9 cellular contexts compared by ENCODE assay signal in genomic region chr16:67668495-67669157, GRCh38. TPM values are rescaled to one million over a fixed set of nuclear protein-coding genes. Genes with fewer than 3 reads are reported as not detected.
DNase-seq lines count a peak whose midpoint lies in the region; ATAC-seq, FAIRE-seq and TF ChIP-seq lines count a peak whose summit lies in the region.
"Had no signal": no experiment of that assay in that cellular context is flagged by ENCODE, and none has a peak within 500 bp of the region (broad histone marks: within the 10 kb centered on the region; RNA-seq: fewer than 3 reads in every experiment).

No MANE protein-coding gene starts in this region.

- H3K79me2 ChIP-seq in MM.1S (ENCODE audit: low read length): peaks cover 12% of the 10 kb centered on the region; the same call in 1 of the 2 replicates
- no peaks in the 10 kb centered on the region for H3K79me2 ChIP-seq in parathyroid adenoma

- DNase-seq in NOMO-1 (lab: John Stamatoyannopoulos, UW; ENCODE audit: unreplicated experiment in 2 of 2): peak; percentile 17 to 25
- DNase-seq in NOMO-1 treated with dmso at 0.1 percent for 144 hours (lab: John Stamatoyannopoulos, UW; ENCODE audit: unreplicated experiment): no peak
- DNase-seq in MM.1S: no peak
- DNase-seq in bronchial epithelial cell (ENCODE audit: low read depth): no peak
- DNase-seq in T-helper 9 cell: no peak
- DNase-seq in hippocampal formation (lab: John Stamatoyannopoulos, UW): no peak

- ATAC-seq in HG03196 (IDR thresholded peaks at IDR 0.05; ENCODE audit: unreplicated experiment): no peak

- no peak overlapping the region for H3K4me2 ChIP-seq in MM.1S (ENCODE audit: low read depth, low read length)
- no peak overlapping the region for H3K4me2 ChIP-seq in parathyroid adenoma (ENCODE audit: low read length)

- H3K4me3 ChIP-seq in MM.1S (ENCODE audit: low read length) (no peak overlapping the region), bronchial epithelial cell (ENCODE audit: low read depth, low read length) (no peak overlapping the region), parathyroid adenoma (ENCODE audit: low read depth, low read length) (no peak overlapping the region)
- H3K4me3 ChIP-seq: A549 had no signal

- H3K4me1 ChIP-seq in MM.1S (ENCODE audit: low read length) (peaks cover 21% of the 10 kb centered on the region), parathyroid adenoma (peaks cover 17% of the 10 kb centered on the region)

- H3K9me3 ChIP-seq in MM.1S (replicated peaks; ENCODE audit: insufficient read depth, low read length) (no peaks in the 10 kb centered on the region), parathyroid adenoma (ENCODE audit: control insufficient read depth, low read length) (no peaks in the 10 kb centered on the region)
- H3K9me3 ChIP-seq: A549 had no signal

- H2AFZ ChIP-seq in MM.1S (ENCODE audit: low read length): 0 out of 2 replicates have a peak overlapping the region, but pooled peaks have one; percentile 45
- H2AFZ ChIP-seq in parathyroid adenoma: peak overlapping the region; percentile 99

- H3K27me3 ChIP-seq in MM.1S (replicated peaks; ENCODE audit: insufficient read depth, low read length) (no peaks in the 10 kb centered on the region), bronchial epithelial cell (ENCODE audit: control insufficient read depth, insufficient read depth, low read length) (no peaks in the 10 kb centered on the region), parathyroid adenoma (ENCODE audit: control insufficient read depth, insufficient read depth, low read length) (no peaks in the 10 kb centered on the region)

- H3K36me3 ChIP-seq in MM.1S (replicated peaks; ENCODE audit: insufficient read depth, low read length) (no peaks in the 10 kb centered on the region), bronchial epithelial cell (ENCODE audit: control insufficient read depth, insufficient read depth, low read length) (no peaks in the 10 kb centered on the region), parathyroid adenoma (ENCODE audit: control insufficient read depth, insufficient read depth, low read length) (no peaks in the 10 kb centered on the region)

- no peaks in the 10 kb centered on the region for H3K9me2 ChIP-seq in MM.1S (replicated peaks; ENCODE audit: insufficient read depth, low read length)

- no peak overlapping the region for H3K9ac ChIP-seq in MM.1S (ENCODE audit: low read length)
- no peak overlapping the region for H3K9ac ChIP-seq in parathyroid adenoma

- peaks cover 11% of the 10 kb centered on the region for H3F3A ChIP-seq in MM.1S (ENCODE audit: insufficient read depth, low read length)

- H4K20me1 ChIP-seq in MM.1S (ENCODE audit: insufficient read depth, low read length): no peaks in the 10 kb centered on the region

- no peak overlapping the region; the same call in 1 of the 2 replicates for H3K27ac ChIP-seq in MM.1S (ENCODE audit: low read length)
- peak overlapping the region; percentile 90 for H3K27ac ChIP-seq in parathyroid adenoma

- TF ChIP-seq CTCF in MM.1S (IDR thresholded peaks at IDR 0.05; ENCODE audit: low read length): peak; percentile 35
- TF ChIP-seq CTCF in bronchial epithelial cell (IDR thresholded peaks at IDR 0.05; ENCODE audit: insufficient read depth, low read length, severe bottlenecking): peak; percentile 23
- TF ChIP-seq CTCF in parathyroid adenoma (IDR thresholded peaks at IDR 0.05): no peak

- no peak for FAIRE-seq in bronchial epithelial cell (lab: Jason Lieb, UNC)
- FAIRE-seq: A549 had no signal

RNA-seq across cellular contexts. Expression of gene C16orf86, which starts 2.0 kb away (rescaled TPM):
- total RNA-seq in bronchial epithelial cell: 0.26 and 0.79 TPM in 2 replicates

RNA-seq across cellular contexts. Expression of gene ENKD1, which starts 2.1 kb away (rescaled TPM):
- 12.8 and 15.5 TPM in 2 replicates for total RNA-seq in bronchial epithelial cell

RNA-seq across cellular contexts. Expression of gene PARD6A, which starts 7.9 kb away (rescaled TPM):
- total RNA-seq in bronchial epithelial cell: 2.6 and 4.4 TPM in 2 replicates

RNA-seq across cellular contexts. Expression of gene ACD, which starts 8.6 kb away (rescaled TPM):
- 8.4 and 11.0 TPM in 2 replicates for total RNA-seq in bronchial epithelial cell

RNA-seq across cellular contexts. Expression of gene CARMIL2, which starts 23.7 kb away (rescaled TPM):
- not detected in 2 replicates for total RNA-seq in bronchial epithelial cell

Comparison
In these comparisons a context has a peak if more than half of its experiments do, and no peak if none do; other contexts are left out.
1. DNase-seq: peak in NOMO-1 (2 of 2); none in NOMO-1 treated with dmso at 0.1 percent for 144 hours (single experiment), MM.1S (single experiment), bronchial epithelial cell (single experiment), T-helper 9 cell (single experiment) and hippocampal formation (0 of 2).